In genomic region chr7:143003393-143004051, GRCh38 we compare ENCODE assay signal across 9 cellular contexts. TPM values are rescaled to one million over a fixed set of nuclear protein-coding genes. Genes with fewer than 3 reads are reported as not detected.
DNase-seq lines count a peak whose midpoint lies in the region; ATAC-seq and TF ChIP-seq lines count a peak whose summit lies in the region.
"Had no signal": no experiment of that assay in that cellular context is flagged by ENCODE, and none has a peak within 500 bp of the region (broad histone marks: within the 10 kb centered on the region; RNA-seq: fewer than 3 reads in every experiment).

No MANE protein-coding gene starts in this region.

- H3K4me1 ChIP-seq in BLaER1 (peaks cover 32% of the 10 kb centered on the region), OCI-LY7 (ENCODE audit: insufficient read depth, low read length, poor library complexity, severe bottlenecking) (peaks cover 15% of the 10 kb centered on the region), adipocyte (ENCODE audit: control insufficient read depth, insufficient read depth, low read length) (peaks cover 7% of the 10 kb centered on the region), right cardiac atrium (ENCODE audit: control insufficient read depth, insufficient read depth, low read length) (no peaks in the 10 kb centered on the region), sigmoid colon (peaks cover 0 to 4% (median 0%) of the 10 kb centered on the region in 4 donors)

- ATAC-seq in GM18519 (IDR thresholded peaks at IDR 0.05; ENCODE audit: low FRiP score, unreplicated experiment) (peak; percentile 45), HG03432 (IDR thresholded peaks at IDR 0.05; ENCODE audit: unreplicated experiment) (peak; percentile 51), right cardiac atrium (peak; percentile 47 to 61), GM19463 (IDR thresholded peaks at IDR 0.05; ENCODE audit: unreplicated experiment) (no peak)

- no peaks in the 10 kb centered on the region for H3K9me3 ChIP-seq in BLaER1
- no peaks in the 10 kb centered on the region for H3K9me3 ChIP-seq in OCI-LY7 (ENCODE audit: low read length)
- no peaks in the 10 kb centered on the region for H3K9me3 ChIP-seq in adipocyte (ENCODE audit: control insufficient read depth, low read length)
- H3K9me3 ChIP-seq in right cardiac atrium (ENCODE audit: control insufficient read depth, low read length), result no peaks in the 10 kb centered on the region
- no peaks in the 10 kb centered on the region for H3K9me3 ChIP-seq in sigmoid colon

- CTCF ChIA-PET in OCI-LY7 (lab: Charles Lee; ENCODE audit: unreplicated experiment), result interaction anchor here (0.6 to 1.6 kb wide), 6 partner anchors 13 to 400 kb away, joined by 3 to 6 read pairs (median 4); no protein-coding TSS in a partner anchor

- TF ChIP-seq EP300 in sigmoid colon (IDR thresholded peaks at IDR 0.05), result no peak

- H3K27me3 ChIP-seq in BLaER1 (no peaks in the 10 kb centered on the region), adipocyte (replicated peaks; ENCODE audit: control insufficient read depth, insufficient read depth, low read length) (no peaks in the 10 kb centered on the region), right cardiac atrium (ENCODE audit: control insufficient read depth, insufficient read depth) (no peaks in the 10 kb centered on the region), sigmoid colon (no peaks in the 10 kb centered on the region)

- DNase-seq in OCI-LY7 (ENCODE audit: low spot score) (peak; percentile 59), adipocyte (ENCODE audit: low read depth) (peak; percentile 75), right cardiac atrium (no peak), sigmoid colon (no peak)

- no peak overlapping the region for H3K4me3 ChIP-seq in BLaER1
- no peak overlapping the region for H3K4me3 ChIP-seq in OCI-LY7 (ENCODE audit: low read depth, low read length, poor library complexity, severe bottlenecking)
- peak overlapping the region; percentile 70 for H3K4me3 ChIP-seq in adipocyte (ENCODE audit: low read length)
- H3K4me3 ChIP-seq in right cardiac atrium (ENCODE audit: low read length), result peak overlapping the region; percentile 16
- H3K4me3 ChIP-seq in sigmoid colon, result peak overlapping the region in 1 of 4 donors; percentile 8

- peak overlapping the region; percentile 77; the same call in 1 of the 2 replicates for H2AFZ ChIP-seq in OCI-LY7 (ENCODE audit: low read length)

- intact Hi-C loops in OCI-LY7 (cut with micrococcal nuclease; ENCODE audit: unreplicated experiment) (loop anchor here (1.0 to 2.0 kb wide), 3 partner anchors 123 to 371 kb away; no protein-coding TSS in a partner anchor), right cardiac atrium (cut with DNase I) (loop anchor here in 3 of 4 donors (2.0 to 5.0 kb wide), 2 partner anchors 149 to 151 kb away; partner anchors contain the start of gene EPHB6 (in 1 of the 3)), sigmoid colon (cut with DNase I) (loop anchor here (5.0 kb wide), 1 partner anchor 151 kb away; no protein-coding TSS in a partner anchor)

- H3K79me2 ChIP-seq in OCI-LY7 (ENCODE audit: insufficient read depth, low read depth, low read length), result no peaks in the 10 kb centered on the region

- H3K27ac ChIP-seq in BLaER1, result peak overlapping the region; percentile 64
- no peak overlapping the region for H3K27ac ChIP-seq in OCI-LY7 (ENCODE audit: low read depth, low read length, poor library complexity, severe bottlenecking)
- no peak overlapping the region for H3K27ac ChIP-seq in right cardiac atrium (ENCODE audit: low read length)
- H3K27ac ChIP-seq in sigmoid colon, result no peak overlapping the region

- H3K9me2 ChIP-seq in OCI-LY7 (ENCODE audit: insufficient read depth, low read length), result no peaks in the 10 kb centered on the region

- POLR2A ChIA-PET in OCI-LY7 (lab: Charles Lee), result interaction anchor here (0.5 kb wide), 1 partner anchor 1044 kb away, joined by 3 read pairs; no protein-coding TSS in a partner anchor

- H4K20me1 ChIP-seq in BLaER1 (no peaks in the 10 kb centered on the region), OCI-LY7 (ENCODE audit: insufficient read depth, low read length) (no peaks in the 10 kb centered on the region)

- BruUV-seq in OCI-LY7 (replicated peaks; lab: Mats Ljungman, UMichigan), result no TSS peak

- 34% methylated on average over 6 of the region's 6 CpGs for WGBS in right cardiac atrium
- WGBS in sigmoid colon, 2 donors, result 8 to 26% methylated on average over 6 of the region's 6 CpGs

- peak overlapping the region; percentile 34; the same call in 1 of the 2 replicates for H3K9ac ChIP-seq in BLaER1
- no peak overlapping the region for H3K9ac ChIP-seq in adipocyte (ENCODE audit: low read length)

- H3K4me2 ChIP-seq in BLaER1 (peak overlapping the region; percentile 76), OCI-LY7 (ENCODE audit: low read length) (peak overlapping the region; percentile 23; the same call in 1 of the 2 replicates)

- TF ChIP-seq CTCF in OCI-LY7 (conservative IDR thresholded peaks at IDR 0.05; ENCODE audit: low read length) (peak; percentile 95), sigmoid colon (IDR thresholded peaks at IDR 0.05) (peak; percentile 22 to 66 (median 52))

- no peak for TF ChIP-seq POLR2A in sigmoid colon (IDR thresholded peaks at IDR 0.05)

- H3K36me3 ChIP-seq in BLaER1 (no peaks in the 10 kb centered on the region), OCI-LY7 (ENCODE audit: insufficient read depth, low read length) (no peaks in the 10 kb centered on the region), adipocyte (ENCODE audit: control insufficient read depth, insufficient read depth, low read length, severe bottlenecking) (no peaks in the 10 kb centered on the region), sigmoid colon (no peaks in the 10 kb centered on the region)

RNA-seq across cellular contexts. Expression of gene OR9A2, which starts 23.4 kb away (rescaled TPM):
- total RNA-seq in OCI-LY7 (2014; rRNA removed; shearing (Covaris generic)), result 0.66 TPM in 1 of 2 replicates, not detected in the other
- total RNA-seq in OCI-LY7 (2022), result 0.37 and 0.53 TPM in 2 replicates
- total RNA-seq in right cardiac atrium, result not detected
- not detected for polyA plus RNA-seq in right cardiac atrium
- total RNA-seq in sigmoid colon, result not detected
- polyA plus RNA-seq in sigmoid colon, result not detected

RNA-seq across cellular contexts. Expression of gene KEL, which starts 41.4 kb away (rescaled TPM):
- total RNA-seq in OCI-LY7 (2014; rRNA removed; shearing (Covaris generic)), result 1.5 and 2.9 TPM in 2 replicates
- total RNA-seq in OCI-LY7 (2022) (1.9 and 2.2 TPM in 2 replicates), right cardiac atrium (1 to 10 TPM in 1 of 4 donors, under 1 TPM in 2, not detected in 1; 0.25 to 1.6 (median 0.60) TPM), sigmoid colon (under 1 TPM in 1 of 4 donors, not detected in 3; 0.28 TPM)
- polyA plus RNA-seq in right cardiac atrium (0.29 TPM), sigmoid colon (under 1 TPM in 1 of 3 donors, not detected in 2; 0.69 TPM)

RNA-seq across cellular contexts. Expression of gene OR6V1, which starts 48.6 kb away (rescaled TPM):
- total RNA-seq in OCI-LY7 (2014; rRNA removed; shearing (Covaris generic)), result not detected in 2 replicates
- total RNA-seq in OCI-LY7 (2022) (not detected in 2 replicates), right cardiac atrium (not detected), sigmoid colon (not detected)
- polyA plus RNA-seq in right cardiac atrium (not detected), sigmoid colon (not detected)
- total RNA-seq: temporal lobe had no signal

Comparison
In these comparisons a context has a peak if more than half of its experiments do, and no peak if none do; other contexts are left out.
1. H3K4me3 ChIP-seq: peak in adipocyte (single experiment) and right cardiac atrium (single experiment); none in BLaER1 (single experiment) and OCI-LY7 (single experiment).
2. DNase-seq: peak in OCI-LY7 (single experiment) and adipocyte (single experiment); none in right cardiac atrium (0 of 3) and sigmoid colon (single experiment).